8 cellular contexts compared by ENCODE assay signal in genomic region chr12:9760699-9761406, GRCh38. TPM values are rescaled to one million over a fixed set of nuclear protein-coding genes. Genes with fewer than 3 reads are reported as not detected.
DNase-seq lines count a peak whose midpoint lies in the region; ATAC-seq, FAIRE-seq and TF ChIP-seq lines count a peak whose summit lies in the region.

TSS of gene CD69 (minus strand) at chr12:9760901. CDS start at chr12:9760820, 81 bp downstream.

- peak; percentile 23 for ATAC-seq in GM19372 (IDR thresholded peaks at IDR 0.05; ENCODE audit: low read depth, unreplicated experiment)
- peak; percentile 28 for ATAC-seq in HG03520 (IDR thresholded peaks at IDR 0.05; ENCODE audit: unreplicated experiment)
- peak; percentile 50 for ATAC-seq in foreskin keratinocyte

- peak; percentile 45 to 86 for DNase-seq in activated CD4-positive, alpha-beta T cell treated with anti-CD3 and anti-CD28 coated beads, Interleukin-2, amount 50 U/mL, for 24 hours (ENCODE audit: low read depth in 1 of 2, low spot score in 1 of 2)
- DNase-seq in foreskin keratinocyte, result no peak
- DNase-seq in stimulated activated CD8-positive, alpha-beta memory T cell treated with anti-CD3 and anti-CD28 coated beads, Interleukin-15, amount 100 ng/mL, for 1 hour (ENCODE audit: low read depth), result peak; percentile 61
- DNase-seq in anterior cingulate cortex (lab: John Stamatoyannopoulos, UW), result no peak
- no peak for DNase-seq in frontal cortex (ENCODE audit: low spot score in 2 of 2)
- no peak for DNase-seq in ACHN

- FAIRE-seq in frontal cortex (lab: Jason Lieb, UNC), result no peak

- peaks cover 2% of the 10 kb centered on the region for H3K27me3 ChIP-seq in foreskin keratinocyte

- in situ Hi-C loops in ACHN (cut with HindIII; ENCODE audit: low pct_ligation_motif_present, low pct_unique_long_range_greater_than_20kb, low sequenced_read_pairs), result no loop called here

- TF ChIP-seq CTCF in foreskin keratinocyte (conservative IDR thresholded peaks at IDR 0.05), result no peak

- H3K27ac ChIP-seq in foreskin keratinocyte, result no peak within 1 kb of the TSS

- H3K4me1 ChIP-seq in foreskin keratinocyte, result no peaks in the 10 kb centered on the region

RNA-seq across cellular contexts. Expression of gene CD69, which starts in this region (rescaled TPM):
- total RNA-seq in foreskin keratinocyte (not detected in 2 replicates), frontal cortex (not detected)
- polyA plus RNA-seq in foreskin keratinocyte, result not detected in 2 replicates

Comparison
In these comparisons a context has a peak if more than half of its experiments do, and no peak if none do; other contexts are left out.
1. Peak in ATAC-seq in foreskin keratinocyte; RNA of the gene not detected or under 1 TPM.
2. DNase-seq: peak in activated CD4-positive, alpha-beta T cell treated with anti-CD3 and anti-CD28 coated beads, Interleukin-2, amount 50 U/mL, for 24 hours (2 of 2) and stimulated activated CD8-positive, alpha-beta memory T cell treated with anti-CD3 and anti-CD28 coated beads, Interleukin-15, amount 100 ng/mL, for 1 hour (single experiment); none in foreskin keratinocyte (0 of 2), anterior cingulate cortex (0 of 58), frontal cortex (0 of 2) and ACHN (single experiment).
3. Peak in every context shown above with its lines, with median percentiles within 50 percentile points of each other: ATAC-seq.